In genomic region chr5:88839238-88839637, GRCh38 we compare ENCODE assay signal across 24 cellular contexts.
"Had no signal": no experiment of that assay in that cellular context is flagged by ENCODE, and none has a peak within 500 bp of the region (broad histone marks: within the 10 kb centered on the region; RNA-seq: fewer than 3 reads in every experiment).

No MANE protein-coding gene starts in this region.

- H3K36me3 ChIP-seq: thyroid gland had no signal

- FAIRE-seq: bronchial epithelial cell, endometrium, small intestine had no signal

- H3K27me3 ChIP-seq: heart right ventricle, thyroid gland had no signal

- DNase-seq: activated CD4-positive, alpha-beta T cell treated with anti-CD3 and anti-CD28 coated beads for 4 hours; activated CD4-positive, alpha-beta T cell treated with anti-CD3 and anti-CD28 coated beads, Interleukin-2, amount 50 U/mL, for 48 hours; activated CD8-positive, alpha-beta memory T cell treated with anti-CD3 and anti-CD28 coated beads, Interleukin-2, amount 50 U/mL, for 48 hours; activated naive CD4-positive, alpha-beta T cell treated with Interleukin-2 at 50 U/mL for 16 hours; activated naive CD8-positive, alpha-beta T cell treated with anti-CD3 and anti-CD28 coated beads for 36 hours; activated T-cell treated with anti-CD3 and anti-CD28 coated beads, Interleukin-2, amount 50 U/mL, for 48 hours; cortex of kidney; effector CD4-positive, alpha-beta T cell; heart right ventricle; islet precursor cell; left cardiac atrium; mesendoderm; mucosa of descending colon; nucleus accumbens; small intestine; stimulated activated CD4-positive, alpha-beta T cell treated with anti-CD3 and anti-CD28 coated beads, Interleukin-15, amount 100 ng/mL, for 24 hours; stimulated activated CD8-positive, alpha-beta memory T cell treated with anti-CD3 and anti-CD28 coated beads, Interleukin-4, amount 100 ng/mL, for 48 hours; stimulated activated naive CD4-positive, alpha-beta T cell; T1000; thyroid gland had no signal

- H3K27ac ChIP-seq: parathyroid adenoma had no signal

- H2AFZ ChIP-seq: parathyroid adenoma had no signal

- H3K4me1 ChIP-seq: parathyroid adenoma had no signal

- H3K4me3 ChIP-seq: heart right ventricle, mucosa of descending colon, thyroid gland had no signal

- H3K79me2 ChIP-seq: parathyroid adenoma had no signal

- H3K9me3 ChIP-seq: heart right ventricle, mucosa of descending colon, thyroid gland had no signal

- H3K9ac ChIP-seq: parathyroid adenoma had no signal

- ATAC-seq: heart right ventricle, left cardiac atrium, sciatic nerve had no signal
